In the genomic region with DNA sequence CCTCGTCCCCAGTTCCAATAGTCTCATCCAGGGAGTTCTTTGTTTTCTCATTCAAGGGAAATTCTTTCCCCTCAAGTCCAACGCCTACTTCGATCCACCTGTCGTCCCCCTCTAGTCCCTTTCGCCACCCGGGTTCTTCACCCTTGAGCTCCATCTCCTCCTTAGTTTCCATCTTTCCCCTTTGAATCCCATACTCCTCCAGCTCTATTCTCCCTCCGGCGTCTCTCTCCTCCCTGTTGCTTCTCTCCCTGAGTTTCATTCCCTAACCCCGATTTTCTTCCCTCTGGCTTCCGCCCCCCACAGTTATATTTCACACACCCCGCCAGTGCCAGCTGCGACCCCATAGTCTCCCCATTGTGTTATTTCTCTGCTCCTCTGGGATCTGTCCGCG, we compare ENCODE assay signal across 3 cellular contexts.
TF ChIP-seq lines count a peak whose summit lies in the region.

No MANE protein-coding gene starts in this region.

TF ChIP-seq in SK-N-SH, 30 proteins besides CTCF, POLR2A, EP300 and RAD21:
- TF ChIP-seq FOSL2 (IDR thresholded peaks at IDR 0.05; ENCODE audit: borderline replicate concordance, low read depth) (no peak), TEAD4 (IDR thresholded peaks at IDR 0.05; ENCODE audit: borderline replicate concordance, insufficient read depth) (no peak), MXI1 (IDR thresholded peaks at IDR 0.05; ENCODE audit: low read depth, low read length) (no peak), FOXJ3 (CRISPR knock-in tag; IDR thresholded peaks at IDR 0.05) (no peak), ELF1 (IDR thresholded peaks at IDR 0.05) (no peak), POLR2AphosphoS5 (IDR thresholded peaks at IDR 0.05; ENCODE audit: low read depth, low read length) (no peak), RFX5 (IDR thresholded peaks at IDR 0.05; ENCODE audit: low read length) (no peak), SIN3A (IDR thresholded peaks at IDR 0.05; ENCODE audit: borderline replicate concordance, low read depth, low read length) (no peak), SMC3 (IDR thresholded peaks at IDR 0.05; ENCODE audit: low read depth, low read length) (no peak), JUND (IDR thresholded peaks at IDR 0.05) (no peak), NRF1 (IDR thresholded peaks at IDR 0.05; ENCODE audit: low read depth, low read length) (no peak), FOXM1 (IDR thresholded peaks at IDR 0.05; ENCODE audit: low read depth) (no peak), TCF12 (IDR thresholded peaks at IDR 0.05) (no peak)
- TF ChIP-seq, protein P1, sequence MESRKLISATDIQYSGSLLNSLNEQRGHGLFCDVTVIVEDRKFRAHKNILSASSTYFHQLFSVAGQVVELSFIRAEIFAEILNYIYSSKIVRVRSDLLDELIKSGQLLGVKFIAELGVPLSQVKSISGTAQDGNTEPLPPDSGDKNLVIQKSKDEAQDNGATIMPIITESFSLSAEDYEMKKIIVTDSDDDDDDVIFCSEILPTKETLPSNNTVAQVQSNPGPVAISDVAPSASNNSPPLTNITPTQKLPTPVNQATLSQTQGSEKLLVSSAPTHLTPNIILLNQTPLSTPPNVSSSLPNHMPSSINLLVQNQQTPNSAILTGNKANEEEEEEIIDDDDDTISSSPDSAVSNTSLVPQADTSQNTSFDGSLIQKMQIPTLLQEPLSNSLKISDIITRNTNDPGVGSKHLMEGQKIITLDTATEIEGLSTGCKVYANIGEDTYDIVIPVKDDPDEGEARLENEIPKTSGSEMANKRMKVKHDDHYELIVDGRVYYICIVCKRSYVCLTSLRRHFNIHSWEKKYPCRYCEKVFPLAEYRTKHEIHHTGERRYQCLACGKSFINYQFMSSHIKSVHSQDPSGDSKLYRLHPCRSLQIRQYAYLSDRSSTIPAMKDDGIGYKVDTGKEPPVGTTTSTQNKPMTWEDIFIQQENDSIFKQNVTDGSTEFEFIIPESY (IDR thresholded peaks at IDR 0.05; ENCODE audit: borderline replicate concordance, low read depth): no peak

TF ChIP-seq in SK-N-SH treated with all-trans-retinoic acid at 6 μM for 48 hours, 23 proteins besides CTCF, POLR2A, EP300 and RAD21:
- TF ChIP-seq ZNF565 (CRISPR knock-in tag; conservative IDR thresholded peaks at IDR 0.05; ENCODE audit: low read depth) (no peak), GLIS3 (CRISPR knock-in tag; IDR thresholded peaks at IDR 0.05) (no peak), PPARA (CRISPR knock-in tag; IDR thresholded peaks at IDR 0.05; ENCODE audit: borderline replicate concordance) (no peak)

TF ChIP-seq in endothelial cell of umbilical vein, 7 proteins besides CTCF, POLR2A, EP300 and RAD21:
- TF ChIP-seq GATA2 (IDR thresholded peaks at IDR 0.05; ENCODE audit: insufficient read depth, insufficient read length, low read depth, low read length) (no peak), POLR2AphosphoS5 (IDR thresholded peaks at IDR 0.05; ENCODE audit: insufficient read depth, low read depth, low read length) (no peak), MYC (IDR thresholded peaks at IDR 0.05; ENCODE audit: low read depth, low read length) (no peak), EZH2 (IDR thresholded peaks at IDR 0.05; ENCODE audit: borderline replicate concordance, low read depth, low read length, severe bottlenecking) (peak; percentile 41), FOS (IDR thresholded peaks at IDR 0.05; ENCODE audit: borderline replicate concordance, insufficient read depth, low read length) (no peak), JUN (IDR thresholded peaks at IDR 0.05; ENCODE audit: borderline replicate concordance, insufficient read depth, insufficient read length, low read depth) (no peak)
- TF ChIP-seq, protein P2, sequence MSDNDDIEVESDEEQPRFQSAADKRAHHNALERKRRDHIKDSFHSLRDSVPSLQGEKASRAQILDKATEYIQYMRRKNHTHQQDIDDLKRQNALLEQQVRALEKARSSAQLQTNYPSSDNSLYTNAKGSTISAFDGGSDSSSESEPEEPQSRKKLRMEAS (IDR thresholded peaks at IDR 0.05; ENCODE audit: insufficient read depth, insufficient read length): no peak
